Comparison of ENCODE assay signal across 22 cellular contexts in the genomic region with DNA sequence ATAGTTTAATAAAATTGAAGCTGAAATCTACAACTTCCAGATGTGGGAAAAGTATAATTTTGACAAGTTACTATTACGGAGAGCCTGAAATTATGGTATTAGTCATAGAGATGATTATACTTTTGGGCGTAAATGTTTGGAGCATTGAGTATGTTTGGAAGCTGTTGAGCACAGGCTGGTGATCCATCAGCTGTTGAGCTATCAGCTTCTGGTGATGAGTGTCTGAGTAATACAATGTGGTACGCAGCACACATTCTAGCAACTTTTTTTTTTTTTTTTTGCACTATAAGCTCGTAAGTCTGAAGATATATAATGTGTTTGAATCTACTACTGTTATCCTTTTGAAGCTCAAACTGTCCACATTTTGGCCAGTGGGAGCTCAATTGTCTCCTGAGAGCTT.
DNase-seq lines count a peak whose midpoint lies in the region; ATAC-seq, FAIRE-seq and TF ChIP-seq lines count a peak whose summit lies in the region.
"Had no signal": no experiment of that assay in that cellular context is flagged by ENCODE, and none has a peak within 500 bp of the region (broad histone marks: within the 10 kb centered on the region; RNA-seq: fewer than 3 reads in every experiment).

No MANE protein-coding gene starts in this region.

- TF ChIP-seq CTCF in fibroblast of pulmonary artery (IDR thresholded peaks at IDR 0.05; ENCODE audit: low read length, missing control alignments) = no peak

- CTCF ChIA-PET in activated naive CD4-positive, alpha-beta T cell treated with anti-CD3 and anti-CD28 coated beads, Interleukin-2, amount 10 ng/mL, durations not matched to agents 7 days and 5 days (lab: Charles Lee) = interaction anchor here (0.7 to 1.5 kb wide), 2 partner anchors 18 to 96 kb away, joined by 3 to 4 read pairs; no protein-coding TSS in a partner anchor

- intact Hi-C loops in left ventricle myocardium superior (cut with micrococcal nuclease) (no loop called here), cardiac septum (cut with DNase I) (no loop called here)

- no peaks in the 10 kb centered on the region for H3K4me1 Mint-ChIP-seq in activated naive CD4-positive, alpha-beta T cell treated with anti-CD3 and anti-CD28 coated beads, Interleukin-2, amount 10 ng/mL, durations not matched to agents 7 days and 5 days
- H3K4me1 Mint-ChIP-seq: stimulated activated naive B cell treated with anti-CD40 and anti-IgM and Interleukin-4, amounts not matched to agents 10 μg/mL and 1 μg/mL and 100 μg/mL, for 72 hours had no signal

- H3K27ac Mint-ChIP-seq in activated naive CD4-positive, alpha-beta T cell treated with anti-CD3 and anti-CD28 coated beads, Interleukin-2, amount 10 ng/mL, durations not matched to agents 7 days and 5 days = no peak overlapping the region
- H3K27ac Mint-ChIP-seq: activated naive CD8-positive, alpha-beta T cell; CD8-positive, alpha-beta memory T cell; H9; nephron progenitor cell; stimulated activated naive B cell treated with anti-CD40 and anti-IgM and Interleukin-4, amounts not matched to agents 10 μg/mL and 1 μg/mL and 100 μg/mL, for 72 hours had no signal

- H3K4me3 Mint-ChIP-seq in activated naive CD4-positive, alpha-beta T cell treated with anti-CD3 and anti-CD28 coated beads, Interleukin-2, amount 10 ng/mL, durations not matched to agents 7 days and 5 days = no peak overlapping the region
- H3K4me3 Mint-ChIP-seq: activated naive CD8-positive, alpha-beta T cell; CD8-positive, alpha-beta memory T cell; H9; stimulated activated naive B cell treated with anti-CD40 and anti-IgM and Interleukin-4, amounts not matched to agents 10 μg/mL and 1 μg/mL and 100 μg/mL, for 72 hours had no signal

- ATAC-seq in left ventricle myocardium superior (peak; percentile 57), GM18520 (IDR thresholded peaks at IDR 0.05; ENCODE audit: unreplicated experiment) (no peak)
- ATAC-seq: stimulated activated naive B cell treated with anti-CD40 and anti-IgM and Interleukin-4, amounts not matched to agents 10 μg/mL and 1 μg/mL and 100 μg/mL, for 72 hours had no signal

- H3K27me3 Mint-ChIP-seq in activated naive CD4-positive, alpha-beta T cell treated with anti-CD3 and anti-CD28 coated beads, Interleukin-2, amount 10 ng/mL, durations not matched to agents 7 days and 5 days = no peaks in the 10 kb centered on the region
- H3K27me3 Mint-ChIP-seq: activated naive CD8-positive, alpha-beta T cell; CD8-positive, alpha-beta memory T cell; stimulated activated naive B cell treated with anti-CD40 and anti-IgM and Interleukin-4, amounts not matched to agents 10 μg/mL and 1 μg/mL and 100 μg/mL, for 72 hours had no signal

- H3K4me3 ChIP-seq in fibroblast of pulmonary artery (replicated peaks; ENCODE audit: low read depth, low read length) = no peak overlapping the region

- H3K9me3 Mint-ChIP-seq in activated naive CD4-positive, alpha-beta T cell treated with anti-CD3 and anti-CD28 coated beads, Interleukin-2, amount 10 ng/mL, durations not matched to agents 7 days and 5 days = no peaks in the 10 kb centered on the region
- H3K9me3 Mint-ChIP-seq: CD8-positive, alpha-beta memory T cell; H9; nephron progenitor cell; stimulated activated naive B cell treated with anti-CD40 and anti-IgM and Interleukin-4, amounts not matched to agents 10 μg/mL and 1 μg/mL and 100 μg/mL, for 72 hours had no signal

- FAIRE-seq in TTC549 (lab: Jason Lieb, UNC) = peak; percentile 3
- FAIRE-seq in frontal cortex (lab: Jason Lieb, UNC) = no peak

- H3K36me3 Mint-ChIP-seq in activated naive CD4-positive, alpha-beta T cell treated with anti-CD3 and anti-CD28 coated beads, Interleukin-2, amount 10 ng/mL, durations not matched to agents 7 days and 5 days = peaks cover 2% of the 10 kb centered on the region

- DNase-seq in left ventricle myocardium superior = no peak
- DNase-seq in cardiac septum (ENCODE audit: low spot score) = no peak
- peak; percentile 65 for DNase-seq in fibroblast of pulmonary artery (ENCODE audit: low read depth)
- peak; percentile 59 for DNase-seq in stromal cell of bone marrow (ENCODE audit: low read depth)
- DNase-seq in activated naive CD4-positive, alpha-beta T cell treated with anti-CD3 and anti-CD28 coated beads, Interleukin-2, amount 10 ng/mL, durations not matched to agents 7 days and 5 days = no peak
- no peak for DNase-seq in frontal cortex (ENCODE audit: low spot score in 2 of 2)
- DNase-seq: activated T-cell treated with anti-CD3 and anti-CD28 coated beads, Interleukin-2, amount 50 U/mL, for 48 hours; CD8-positive, alpha-beta memory T cell; DND-41; erythroblast; H9; kidney glomerular epithelial cell; NCI-H1092; NCI-H2081 treated with DMSO at 0.1 percent for 48 hours; NCI-H524 treated with DMSO at 0.1 percent for 48 hours; nephron progenitor cell; stimulated activated CD4-positive, alpha-beta T cell treated with anti-CD3 and anti-CD28 coated beads, Interleukin-15, amount 100 ng/mL, for 24 hours; stimulated activated naive B cell treated with anti-CD40 and anti-IgM and Interleukin-4, amounts not matched to agents 10 μg/mL and 1 μg/mL and 100 μg/mL, for 72 hours; trophoblast cell had no signal

Comparison
In these comparisons a context has a peak if more than half of its experiments do, and no peak if none do; other contexts are left out.
1. DNase-seq: peak in fibroblast of pulmonary artery (single experiment) and stromal cell of bone marrow (single experiment); none in left ventricle myocardium superior (single experiment), cardiac septum (single experiment), activated naive CD4-positive, alpha-beta T cell treated with anti-CD3 and anti-CD28 coated beads, Interleukin-2, amount 10 ng/mL, durations not matched to agents 7 days and 5 days (single experiment) and frontal cortex (0 of 2).